Comparison of ENCODE assay signal across 1 cellular context in the genomic region with DNA sequence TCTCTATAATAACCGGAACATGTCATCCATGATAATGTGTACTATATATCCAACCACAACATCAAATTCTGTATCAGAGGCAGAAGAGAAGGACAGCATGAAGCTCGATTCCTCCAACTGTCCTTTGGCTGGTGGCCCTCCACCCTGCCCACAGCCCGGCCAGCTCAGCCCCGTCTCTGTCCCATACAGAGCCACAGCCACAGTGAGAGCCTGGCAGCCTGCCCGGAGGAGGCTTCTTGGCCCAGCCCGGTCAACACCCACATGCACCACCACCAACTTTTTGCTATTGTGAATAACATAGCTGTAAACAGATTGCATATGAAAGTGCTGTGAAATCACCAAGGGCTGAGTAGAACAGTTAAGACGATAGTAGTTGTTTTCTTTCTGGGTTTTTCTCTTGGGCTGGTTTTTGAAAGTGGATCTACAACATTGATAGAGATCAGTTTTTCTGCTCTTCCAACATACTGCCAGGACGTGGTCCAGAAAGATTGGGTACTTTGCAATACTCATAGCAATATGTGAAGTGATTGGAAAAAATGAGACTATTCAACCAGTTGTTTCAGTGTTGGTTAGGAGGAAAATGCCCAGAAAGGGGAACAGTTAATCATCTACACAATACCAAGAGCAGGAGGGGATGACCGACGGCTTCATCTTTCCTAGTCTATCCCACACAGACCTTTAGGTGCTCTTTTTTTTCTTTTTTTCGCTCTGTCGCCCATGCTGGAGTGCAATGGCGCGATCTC.
A peak's percentile ranks its signal among the peaks of the same experiment; 100 is the strongest.
TF ChIP-seq lines count a peak whose summit lies in the region.

No MANE protein-coding gene starts in this region.

TF ChIP-seq in K562, 482 proteins besides CTCF, POLR2A, EP300 and RAD21:
- TF ChIP-seq, protein P1, sequence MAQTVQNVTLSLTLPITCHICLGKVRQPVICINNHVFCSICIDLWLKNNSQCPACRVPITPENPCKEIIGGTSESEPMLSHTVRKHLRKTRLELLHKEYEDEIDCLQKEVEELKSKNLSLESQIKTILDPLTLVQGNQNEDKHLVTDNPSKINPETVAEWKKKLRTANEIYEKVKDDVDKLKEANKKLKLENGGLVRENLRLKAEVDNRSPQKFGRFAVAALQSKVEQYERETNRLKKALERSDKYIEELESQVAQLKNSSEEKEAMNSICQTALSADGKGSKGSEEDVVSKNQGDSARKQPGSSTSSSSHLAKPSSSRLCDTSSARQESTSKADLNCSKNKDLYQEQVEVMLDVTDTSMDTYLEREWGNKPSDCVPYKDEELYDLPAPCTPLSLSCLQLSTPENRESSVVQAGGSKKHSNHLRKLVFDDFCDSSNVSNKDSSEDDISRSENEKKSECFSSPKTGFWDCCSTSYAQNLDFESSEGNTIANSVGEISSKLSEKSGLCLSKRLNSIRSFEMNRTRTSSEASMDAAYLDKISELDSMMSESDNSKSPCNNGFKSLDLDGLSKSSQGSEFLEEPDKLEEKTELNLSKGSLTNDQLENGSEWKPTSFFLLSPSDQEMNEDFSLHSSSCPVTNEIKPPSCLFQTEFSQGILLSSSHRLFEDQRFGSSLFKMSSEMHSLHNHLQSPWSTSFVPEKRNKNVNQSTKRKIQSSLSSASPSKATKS (CRISPR knock-in tag; IDR thresholded peaks at IDR 0.05): no peak
- peak; percentile 70 for TF ChIP-seq ZFP36 (IDR thresholded peaks at IDR 0.05; ENCODE audit: low read depth, low read length, partially characterized antibody)
